ENCODE assay signal across 1 cellular context in genomic region chr5:159824188-159825153, GRCh38.
TF ChIP-seq lines count a peak whose summit lies in the region.

No MANE protein-coding gene starts in this region.

TF ChIP-seq in SK-N-SH, 30 proteins besides CTCF, POLR2A, EP300 and RAD21 (continued from another document):
- TF ChIP-seq POLR2AphosphoS5 (IDR thresholded peaks at IDR 0.05; ENCODE audit: low read depth, low read length), result no peak
- TF ChIP-seq MXI1 (IDR thresholded peaks at IDR 0.05; ENCODE audit: low read depth, low read length), result no peak
- TF ChIP-seq, protein P1, sequence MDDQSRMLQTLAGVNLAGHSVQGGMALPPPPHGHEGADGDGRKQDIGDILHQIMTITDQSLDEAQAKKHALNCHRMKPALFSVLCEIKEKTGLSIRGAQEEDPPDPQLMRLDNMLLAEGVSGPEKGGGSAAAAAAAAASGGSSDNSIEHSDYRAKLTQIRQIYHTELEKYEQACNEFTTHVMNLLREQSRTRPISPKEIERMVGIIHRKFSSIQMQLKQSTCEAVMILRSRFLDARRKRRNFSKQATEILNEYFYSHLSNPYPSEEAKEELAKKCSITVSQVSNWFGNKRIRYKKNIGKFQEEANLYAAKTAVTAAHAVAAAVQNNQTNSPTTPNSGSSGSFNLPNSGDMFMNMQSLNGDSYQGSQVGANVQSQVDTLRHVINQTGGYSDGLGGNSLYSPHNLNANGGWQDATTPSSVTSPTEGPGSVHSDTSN (IDR thresholded peaks at IDR 0.05), result peak; percentile 87
- TF ChIP-seq, protein P2, sequence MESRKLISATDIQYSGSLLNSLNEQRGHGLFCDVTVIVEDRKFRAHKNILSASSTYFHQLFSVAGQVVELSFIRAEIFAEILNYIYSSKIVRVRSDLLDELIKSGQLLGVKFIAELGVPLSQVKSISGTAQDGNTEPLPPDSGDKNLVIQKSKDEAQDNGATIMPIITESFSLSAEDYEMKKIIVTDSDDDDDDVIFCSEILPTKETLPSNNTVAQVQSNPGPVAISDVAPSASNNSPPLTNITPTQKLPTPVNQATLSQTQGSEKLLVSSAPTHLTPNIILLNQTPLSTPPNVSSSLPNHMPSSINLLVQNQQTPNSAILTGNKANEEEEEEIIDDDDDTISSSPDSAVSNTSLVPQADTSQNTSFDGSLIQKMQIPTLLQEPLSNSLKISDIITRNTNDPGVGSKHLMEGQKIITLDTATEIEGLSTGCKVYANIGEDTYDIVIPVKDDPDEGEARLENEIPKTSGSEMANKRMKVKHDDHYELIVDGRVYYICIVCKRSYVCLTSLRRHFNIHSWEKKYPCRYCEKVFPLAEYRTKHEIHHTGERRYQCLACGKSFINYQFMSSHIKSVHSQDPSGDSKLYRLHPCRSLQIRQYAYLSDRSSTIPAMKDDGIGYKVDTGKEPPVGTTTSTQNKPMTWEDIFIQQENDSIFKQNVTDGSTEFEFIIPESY (IDR thresholded peaks at IDR 0.05; ENCODE audit: borderline replicate concordance, low read depth), result no peak
- no peak for TF ChIP-seq GABPA (IDR thresholded peaks at IDR 0.05; ENCODE audit: low read depth)
- no peak for TF ChIP-seq RFX5 (IDR thresholded peaks at IDR 0.05; ENCODE audit: low read length)
- TF ChIP-seq SIN3A (IDR thresholded peaks at IDR 0.05; ENCODE audit: borderline replicate concordance, low read depth, low read length), result no peak
- TF ChIP-seq MAX (IDR thresholded peaks at IDR 0.05; ENCODE audit: low read depth), result no peak
- 0 out of 2 replicates have a peak, but pooled peaks have one; percentile 40 for TF ChIP-seq RXRA (IDR thresholded peaks at IDR 0.05; ENCODE audit: borderline replicate concordance, low read depth)
- TF ChIP-seq TCF12 (IDR thresholded peaks at IDR 0.05), result peak; percentile 60; the same call in 1 of the 2 replicates
- TF ChIP-seq FOSL2 (IDR thresholded peaks at IDR 0.05; ENCODE audit: borderline replicate concordance, low read depth), result peak; percentile 72
- TF ChIP-seq, protein P3, sequence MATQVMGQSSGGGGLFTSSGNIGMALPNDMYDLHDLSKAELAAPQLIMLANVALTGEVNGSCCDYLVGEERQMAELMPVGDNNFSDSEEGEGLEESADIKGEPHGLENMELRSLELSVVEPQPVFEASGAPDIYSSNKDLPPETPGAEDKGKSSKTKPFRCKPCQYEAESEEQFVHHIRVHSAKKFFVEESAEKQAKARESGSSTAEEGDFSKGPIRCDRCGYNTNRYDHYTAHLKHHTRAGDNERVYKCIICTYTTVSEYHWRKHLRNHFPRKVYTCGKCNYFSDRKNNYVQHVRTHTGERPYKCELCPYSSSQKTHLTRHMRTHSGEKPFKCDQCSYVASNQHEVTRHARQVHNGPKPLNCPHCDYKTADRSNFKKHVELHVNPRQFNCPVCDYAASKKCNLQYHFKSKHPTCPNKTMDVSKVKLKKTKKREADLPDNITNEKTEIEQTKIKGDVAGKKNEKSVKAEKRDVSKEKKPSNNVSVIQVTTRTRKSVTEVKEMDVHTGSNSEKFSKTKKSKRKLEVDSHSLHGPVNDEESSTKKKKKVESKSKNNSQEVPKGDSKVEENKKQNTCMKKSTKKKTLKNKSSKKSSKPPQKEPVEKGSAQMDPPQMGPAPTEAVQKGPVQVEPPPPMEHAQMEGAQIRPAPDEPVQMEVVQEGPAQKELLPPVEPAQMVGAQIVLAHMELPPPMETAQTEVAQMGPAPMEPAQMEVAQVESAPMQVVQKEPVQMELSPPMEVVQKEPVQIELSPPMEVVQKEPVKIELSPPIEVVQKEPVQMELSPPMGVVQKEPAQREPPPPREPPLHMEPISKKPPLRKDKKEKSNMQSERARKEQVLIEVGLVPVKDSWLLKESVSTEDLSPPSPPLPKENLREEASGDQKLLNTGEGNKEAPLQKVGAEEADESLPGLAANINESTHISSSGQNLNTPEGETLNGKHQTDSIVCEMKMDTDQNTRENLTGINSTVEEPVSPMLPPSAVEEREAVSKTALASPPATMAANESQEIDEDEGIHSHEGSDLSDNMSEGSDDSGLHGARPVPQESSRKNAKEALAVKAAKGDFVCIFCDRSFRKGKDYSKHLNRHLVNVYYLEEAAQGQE (IDR thresholded peaks at IDR 0.05; ENCODE audit: low read depth, low read length), result no peak
- TF ChIP-seq FOXM1 (IDR thresholded peaks at IDR 0.05; ENCODE audit: low read depth), result 0 out of 2 replicates have a peak, but pooled peaks have one; percentile 26
- TF ChIP-seq SMC3 (IDR thresholded peaks at IDR 0.05; ENCODE audit: low read depth, low read length), result no peak
- TF ChIP-seq TEAD4 (IDR thresholded peaks at IDR 0.05; ENCODE audit: borderline replicate concordance, insufficient read depth), result peak; percentile 39; the same call in 1 of the 2 replicates
- TF ChIP-seq GATA2 (CRISPR knock-in tag; IDR thresholded peaks at IDR 0.05), result no peak
- TF ChIP-seq YY1 (IDR thresholded peaks at IDR 0.05; ENCODE audit: low read depth), result no peak
- TF ChIP-seq EZH2phosphoT487 (IDR thresholded peaks at IDR 0.05; ENCODE audit: borderline replicate concordance, low read depth), result no peak
- no peak for TF ChIP-seq USF2 (IDR thresholded peaks at IDR 0.05; ENCODE audit: borderline replicate concordance, low read depth, low read length)
- TF ChIP-seq RCOR1 (IDR thresholded peaks at IDR 0.05; ENCODE audit: low read length), result no peak
- peak; percentile 47; the same call in 1 of the 2 replicates for TF ChIP-seq NFIC (IDR thresholded peaks at IDR 0.05; ENCODE audit: borderline replicate concordance)
- TF ChIP-seq TAF1 (IDR thresholded peaks at IDR 0.05; ENCODE audit: borderline replicate concordance, low read depth, low read length), result no peak
- TF ChIP-seq FOXJ3 (CRISPR knock-in tag; IDR thresholded peaks at IDR 0.05), result no peak
- no peak for TF ChIP-seq CHD2 (IDR thresholded peaks at IDR 0.05; ENCODE audit: low read length, partially characterized antibody)
